In genomic region chr1:61082336-61083013, GRCh38 we compare ENCODE assay signal across 8 cellular contexts. TPM values are rescaled to one million over a fixed set of nuclear protein-coding genes. Genes with fewer than 3 reads are reported as not detected.
DNase-seq lines count a peak whose midpoint lies in the region; ATAC-seq and TF ChIP-seq lines count a peak whose summit lies in the region.

TSS of gene NFIA (plus strand) at chr1:61082561.

- ATAC-seq in Right ventricle myocardium superior (ENCODE audit: poor library complexity): peak; percentile 27
- no peak for ATAC-seq in GM21529 (IDR thresholded peaks at IDR 0.05; ENCODE audit: unreplicated experiment)
- no peak for ATAC-seq in GM19452 (IDR thresholded peaks at IDR 0.05; ENCODE audit: unreplicated experiment)

- DNase-seq in AG10803 (ENCODE audit: low read depth): peak; percentile 36
- peak; percentile 32 for DNase-seq in HPDE6-E6E7 (ENCODE audit: extremely low spot score)
- peak; percentile 66 for DNase-seq in RWPE1 (ENCODE audit: low spot score)
- peak; percentile 75 for DNase-seq in Right ventricle myocardium superior
- no peak for DNase-seq in occipital lobe (lab: John Stamatoyannopoulos, UW)

- 0 to 1% (median 1%) methylated on average over 35 to 58 of the region's 69 CpGs for WGBS in adipose tissue, 3 donors

- peak within 1 kb of the TSS; percentile 71 for H3K4me3 ChIP-seq in AG10803 (ENCODE audit: low read length)

- no peak for TF ChIP-seq CTCF in AG10803 (conservative IDR thresholded peaks at IDR 0.05; ENCODE audit: low read length)
- TF ChIP-seq CTCF in RWPE1 (conservative IDR thresholded peaks at IDR 0.05; ENCODE audit: low read depth): no peak

- POLR2A ChIA-PET in RWPE1 (lab: Yijun Ruan, JAX; ENCODE audit: low non-redundant PET): interaction anchor here (0.5 kb wide), 1 partner anchor 34 kb away, joined by 6 read pairs; no protein-coding TSS in a partner anchor

- CTCF ChIA-PET in RWPE1 (lab: Yijun Ruan, JAX): interaction anchor here (0.8 kb wide), 1 partner anchor 33 kb away, joined by 3 read pairs; no protein-coding TSS in a partner anchor

- H3K27ac ChIP-seq in RWPE1: peak within 1 kb of the TSS; percentile 97
- H3K27ac ChIP-seq in adipose tissue (ENCODE audit: low read depth, low read length): peak within 1 kb of the TSS; percentile 90

- intact Hi-C loops in Right ventricle myocardium superior (cut with DNase I): loop anchor here (5.0 kb wide), 3 partner anchors 40 to 255 kb away; no protein-coding TSS in a partner anchor

RNA-seq across cellular contexts. Expression of gene NFIA, which starts in this region (rescaled TPM):
- polyA plus RNA-seq in adipose tissue: 10 to 100 TPM in 2 of 3 donors, 1 to 10 TPM in 1; 3.9 to 25.9 (median 18.2) TPM
- total RNA-seq in Right ventricle myocardium superior (89.5 TPM), occipital lobe (41.5 TPM)
